9 cellular contexts compared by ENCODE assay signal in genomic region chr1:39387452-39387851, GRCh38.
DNase-seq lines count a peak whose midpoint lies in the region; ATAC-seq and TF ChIP-seq lines count a peak whose summit lies in the region.
"Had no signal": no experiment of that assay in that cellular context is flagged by ENCODE, and none has a peak within 500 bp of the region (broad histone marks: within the 10 kb centered on the region; RNA-seq: fewer than 3 reads in every experiment).

No MANE protein-coding gene starts in this region.

- no peak overlapping the region; the same call in 1 of the 2 replicates for H3K27ac ChIP-seq in Panc1 (ENCODE audit: low read length)

- H3K27me3 ChIP-seq in Panc1 (ENCODE audit: control insufficient read depth, insufficient read depth, low read length) = no peaks in the 10 kb centered on the region

- POLR2A ChIA-PET in Panc1 (lab: Charles Lee) = interaction anchor here (0.6 kb wide), 1 partner anchor 17 kb away, joined by 3 read pairs; no protein-coding TSS in a partner anchor

- H3K4me3 ChIP-seq in Panc1 (ENCODE audit: low read depth in 2 of 2, low read length in 2 of 2) = no peak overlapping the region

- CTCF ChIA-PET in Panc1 (lab: Charles Lee) = interaction anchor here (1.0 to 1.2 kb wide), 2 partner anchors 20 to 24 kb away, joined by 3 to 6 read pairs; no protein-coding TSS in a partner anchor

- H3K36me3 ChIP-seq in Panc1 (ENCODE audit: control insufficient read depth, insufficient read depth, low read length) = peaks cover 6% of the 10 kb centered on the region

- DNase-seq in DMS53 (lab: John Stamatoyannopoulos, UW) (peak; percentile 30), DMS53 treated with DMSO at 0.1 percent for 48 hours (lab: John Stamatoyannopoulos, UW; ENCODE audit: unreplicated experiment) (no peak), Panc1 (ENCODE audit: low read depth, low spot score) (no peak), erythroblast (lab: John Stamatoyannopoulos, UW) (peak; percentile 13 to 17), renal cortical epithelial cell (ENCODE audit: low read depth) (peak; percentile 91), putamen (ENCODE audit: low spot score) (no peak)
- DNase-seq: NCI-H345 had no signal

- ATAC-seq in Panc1 = peak; percentile 60
- ATAC-seq in GM19455 (IDR thresholded peaks at IDR 0.05; ENCODE audit: unreplicated experiment) = no peak
- no peak for ATAC-seq in GM21390 (IDR thresholded peaks at IDR 0.05; ENCODE audit: unreplicated experiment)

- in situ Hi-C loops in Panc1 (cut with HindIII; ENCODE audit: low pct_unique_long_range_greater_than_20kb, low sequenced_read_pairs) = no loop called here

- BruUV-seq in Panc1 (replicated peaks; lab: Mats Ljungman, UMichigan) = TSS peak; percentile 72

- no peaks in the 10 kb centered on the region for H3K9me3 ChIP-seq in Panc1 (ENCODE audit: control insufficient read depth, insufficient read depth, low read depth, low read length)

- peaks cover 23% of the 10 kb centered on the region for H3K4me1 ChIP-seq in Panc1 (ENCODE audit: control insufficient read depth, insufficient read depth, low read length)

- TF ChIP-seq CTCF in Panc1 (IDR thresholded peaks at IDR 0.05) = peak; percentile 62

- no peak for TF ChIP-seq POLR2A in erythroblast (IDR thresholded peaks at IDR 0.05; ENCODE audit: low read length)

- intact Hi-C loops in Panc1 (cut with micrococcal nuclease; ENCODE audit: unreplicated experiment) = no loop called here

Comparison
In these comparisons a context has a peak if more than half of its experiments do, and no peak if none do; other contexts are left out.
1. DNase-seq: peak in DMS53 (single experiment), erythroblast (2 of 2) and renal cortical epithelial cell (single experiment); none in DMS53 treated with DMSO at 0.1 percent for 48 hours (single experiment), Panc1 (single experiment) and putamen (single experiment).